ENCODE assay signal across 12 cellular contexts in the genomic region with DNA sequence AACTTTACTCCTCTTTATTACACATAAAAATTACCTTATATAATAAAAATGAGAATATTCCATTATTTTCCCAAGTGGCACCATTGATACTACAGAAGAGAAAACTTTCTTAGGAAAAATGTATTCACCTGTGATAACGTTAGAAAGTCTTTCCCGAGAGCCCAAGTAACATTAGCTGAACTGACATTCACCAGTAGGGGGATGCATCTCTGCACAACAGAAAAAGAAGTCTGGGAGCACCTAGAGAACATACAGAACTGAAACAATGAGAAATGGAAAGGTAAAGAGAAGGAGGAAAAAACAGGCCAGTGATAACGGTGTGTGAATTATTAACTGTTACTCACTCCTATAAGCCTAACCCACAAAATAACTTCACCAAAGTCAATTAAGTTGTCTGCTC.
DNase-seq lines count a peak whose midpoint lies in the region; ATAC-seq and TF ChIP-seq lines count a peak whose summit lies in the region.
"Had no signal": no experiment of that assay in that cellular context is flagged by ENCODE, and none has a peak within 500 bp of the region (broad histone marks: within the 10 kb centered on the region; RNA-seq: fewer than 3 reads in every experiment).

No MANE protein-coding gene starts in this region.

- ATAC-seq in GM23338, result peak; percentile 87
- peak; percentile 93 for ATAC-seq in PC-3
- ATAC-seq in GM21737 (IDR thresholded peaks at IDR 0.05; ENCODE audit: unreplicated experiment), result no peak

- H3F3A ChIP-seq in GM23338 (replicated peaks; ENCODE audit: low read depth), result no peaks in the 10 kb centered on the region
- no peaks in the 10 kb centered on the region for H3F3A ChIP-seq in PC-3 (ENCODE audit: low read length, unreplicated experiment)

- H3K4me1 ChIP-seq in GM23338 (ENCODE audit: insufficient read depth), result no peaks in the 10 kb centered on the region
- H3K4me1 ChIP-seq in PC-3 (ENCODE audit: insufficient read depth, low read length), result no peaks in the 10 kb centered on the region

- H3K27ac Mint-ChIP-seq in GM23338, result no peak overlapping the region
- H3K27ac Mint-ChIP-seq: CD14-positive monocyte had no signal

- peaks cover 2% of the 10 kb centered on the region for H3K27me3 Mint-ChIP-seq in GM23338 (ENCODE audit: insufficient read depth, low read depth, poor library complexity)

- H3K4me2 ChIP-seq in GM23338 (no peak overlapping the region), PC-3 (ENCODE audit: low read length) (no peak overlapping the region)

- H3K9me3 ChIP-seq in PC-3 (ENCODE audit: low read length), result no peaks in the 10 kb centered on the region

- POLR2A ChIA-PET in PC-3 (lab: Charles Lee; ENCODE audit: unreplicated experiment), result no interaction called here

- no TSS peak for BruUV-seq in PC-3 (replicated peaks; lab: Mats Ljungman, UMichigan)

- no peak overlapping the region for H3K4me3 Mint-ChIP-seq in GM23338
- H3K4me3 Mint-ChIP-seq: CD14-positive monocyte had no signal

- no peaks in the 10 kb centered on the region for H3K9me2 ChIP-seq in GM23338 (ENCODE audit: insufficient read depth)
- no peaks in the 10 kb centered on the region for H3K9me2 ChIP-seq in PC-3 (replicated peaks; ENCODE audit: low read length)

- CTCF ChIA-PET in PC-3 (lab: Charles Lee), result interaction anchor here (1.0 kb wide), 1 partner anchor 205 kb away, joined by 3 read pairs; no protein-coding TSS in a partner anchor

- H3K36me3 Mint-ChIP-seq in GM23338 (ENCODE audit: low read depth), result no peaks in the 10 kb centered on the region; the same call in 2 of the 3 replicates
- H3K36me3 Mint-ChIP-seq: CD14-positive monocyte had no signal

- H3K4me3 ChIP-seq in GM23338 (no peak overlapping the region), PC-3 (ENCODE audit: low read length) (no peak overlapping the region), fibroblast of pulmonary artery (replicated peaks; ENCODE audit: low read depth, low read length) (no peak overlapping the region)

- H4K20me1 ChIP-seq in GM23338 (replicated peaks; ENCODE audit: insufficient read depth) (no peaks in the 10 kb centered on the region), PC-3 (ENCODE audit: low read length) (no peaks in the 10 kb centered on the region)

- H3K9ac ChIP-seq in PC-3 (ENCODE audit: low read length), result no peak overlapping the region

- TF ChIP-seq CTCF in GM23338 (conservative IDR thresholded peaks at IDR 0.05; ENCODE audit: low read depth in 2 of 2) (peak; percentile 77 to 83), PC-3 (conservative IDR thresholded peaks at IDR 0.05; ENCODE audit: low read depth, low read length) (peak; percentile 81), fibroblast of pulmonary artery (IDR thresholded peaks at IDR 0.05; ENCODE audit: low read length, missing control alignments) (peak; percentile 44)

- intact Hi-C loops in PC-3 (cut with micrococcal nuclease), result loop anchor here (1.0 to 10.0 kb wide), 2 partner anchors 205 to 273 kb away; no protein-coding TSS in a partner anchor

- H3K27ac ChIP-seq in GM23338 (ENCODE audit: low read depth), result no peak overlapping the region
- H3K27ac ChIP-seq in PC-3 (ENCODE audit: low read length), result no peak overlapping the region

- H2AFZ ChIP-seq in GM23338 (no peak overlapping the region), PC-3 (ENCODE audit: low read length) (no peak overlapping the region)

- H3K36me3 ChIP-seq in GM23338 (ENCODE audit: insufficient read depth), result no peaks in the 10 kb centered on the region
- H3K36me3 ChIP-seq in PC-3 (ENCODE audit: low read depth, low read length), result no peaks in the 10 kb centered on the region

- peak; percentile 36 for DNase-seq in ACHN
- DNase-seq in GM23338 (ENCODE audit: low spot score), result peak; percentile 75
- peak; percentile 66 for DNase-seq in PC-3
- DNase-seq in fibroblast of pulmonary artery (ENCODE audit: low read depth), result peak; percentile 6
- DNase-seq in activated CD4-positive, alpha-beta T cell treated with anti-CD3 and anti-CD28 coated beads, Interleukin-2, amount 50 U/mL, for 4 hours, result no peak
- DNase-seq in T-helper 2 cell, result no peak
- no peak for DNase-seq in activated naive CD4-positive, alpha-beta T cell treated with anti-CD3 and anti-CD28 coated beads, Interleukin-2, amount 50 U/mL, for 16 hours
- DNase-seq: aorta, hippocampal formation, NCI-H2081 treated with DMSO at 0.1 percent for 48 hours had no signal

- in situ Hi-C loops in ACHN (cut with HindIII; ENCODE audit: low pct_ligation_motif_present, low pct_unique_long_range_greater_than_20kb, low sequenced_read_pairs), result no loop called here

- no peaks in the 10 kb centered on the region for H3K27me3 ChIP-seq in GM23338 (ENCODE audit: insufficient read depth)
- H3K27me3 ChIP-seq in PC-3 (ENCODE audit: low read length), result no peaks in the 10 kb centered on the region

- H3K79me2 ChIP-seq in GM23338 (replicated peaks; ENCODE audit: insufficient read depth), result no peaks in the 10 kb centered on the region
- no peaks in the 10 kb centered on the region for H3K79me2 ChIP-seq in PC-3 (ENCODE audit: low read length)

- H3K4me1 Mint-ChIP-seq in GM23338, result peaks cover 3% of the 10 kb centered on the region; the same call in 1 of the 3 replicates
- H3K4me1 Mint-ChIP-seq: CD14-positive monocyte had no signal

- no peaks in the 10 kb centered on the region for H3K9me3 Mint-ChIP-seq in GM23338

TF ChIP-seq in GM23338, 12 proteins besides CTCF, POLR2A, EP300 and RAD21:
- TF ChIP-seq, protein P1, sequence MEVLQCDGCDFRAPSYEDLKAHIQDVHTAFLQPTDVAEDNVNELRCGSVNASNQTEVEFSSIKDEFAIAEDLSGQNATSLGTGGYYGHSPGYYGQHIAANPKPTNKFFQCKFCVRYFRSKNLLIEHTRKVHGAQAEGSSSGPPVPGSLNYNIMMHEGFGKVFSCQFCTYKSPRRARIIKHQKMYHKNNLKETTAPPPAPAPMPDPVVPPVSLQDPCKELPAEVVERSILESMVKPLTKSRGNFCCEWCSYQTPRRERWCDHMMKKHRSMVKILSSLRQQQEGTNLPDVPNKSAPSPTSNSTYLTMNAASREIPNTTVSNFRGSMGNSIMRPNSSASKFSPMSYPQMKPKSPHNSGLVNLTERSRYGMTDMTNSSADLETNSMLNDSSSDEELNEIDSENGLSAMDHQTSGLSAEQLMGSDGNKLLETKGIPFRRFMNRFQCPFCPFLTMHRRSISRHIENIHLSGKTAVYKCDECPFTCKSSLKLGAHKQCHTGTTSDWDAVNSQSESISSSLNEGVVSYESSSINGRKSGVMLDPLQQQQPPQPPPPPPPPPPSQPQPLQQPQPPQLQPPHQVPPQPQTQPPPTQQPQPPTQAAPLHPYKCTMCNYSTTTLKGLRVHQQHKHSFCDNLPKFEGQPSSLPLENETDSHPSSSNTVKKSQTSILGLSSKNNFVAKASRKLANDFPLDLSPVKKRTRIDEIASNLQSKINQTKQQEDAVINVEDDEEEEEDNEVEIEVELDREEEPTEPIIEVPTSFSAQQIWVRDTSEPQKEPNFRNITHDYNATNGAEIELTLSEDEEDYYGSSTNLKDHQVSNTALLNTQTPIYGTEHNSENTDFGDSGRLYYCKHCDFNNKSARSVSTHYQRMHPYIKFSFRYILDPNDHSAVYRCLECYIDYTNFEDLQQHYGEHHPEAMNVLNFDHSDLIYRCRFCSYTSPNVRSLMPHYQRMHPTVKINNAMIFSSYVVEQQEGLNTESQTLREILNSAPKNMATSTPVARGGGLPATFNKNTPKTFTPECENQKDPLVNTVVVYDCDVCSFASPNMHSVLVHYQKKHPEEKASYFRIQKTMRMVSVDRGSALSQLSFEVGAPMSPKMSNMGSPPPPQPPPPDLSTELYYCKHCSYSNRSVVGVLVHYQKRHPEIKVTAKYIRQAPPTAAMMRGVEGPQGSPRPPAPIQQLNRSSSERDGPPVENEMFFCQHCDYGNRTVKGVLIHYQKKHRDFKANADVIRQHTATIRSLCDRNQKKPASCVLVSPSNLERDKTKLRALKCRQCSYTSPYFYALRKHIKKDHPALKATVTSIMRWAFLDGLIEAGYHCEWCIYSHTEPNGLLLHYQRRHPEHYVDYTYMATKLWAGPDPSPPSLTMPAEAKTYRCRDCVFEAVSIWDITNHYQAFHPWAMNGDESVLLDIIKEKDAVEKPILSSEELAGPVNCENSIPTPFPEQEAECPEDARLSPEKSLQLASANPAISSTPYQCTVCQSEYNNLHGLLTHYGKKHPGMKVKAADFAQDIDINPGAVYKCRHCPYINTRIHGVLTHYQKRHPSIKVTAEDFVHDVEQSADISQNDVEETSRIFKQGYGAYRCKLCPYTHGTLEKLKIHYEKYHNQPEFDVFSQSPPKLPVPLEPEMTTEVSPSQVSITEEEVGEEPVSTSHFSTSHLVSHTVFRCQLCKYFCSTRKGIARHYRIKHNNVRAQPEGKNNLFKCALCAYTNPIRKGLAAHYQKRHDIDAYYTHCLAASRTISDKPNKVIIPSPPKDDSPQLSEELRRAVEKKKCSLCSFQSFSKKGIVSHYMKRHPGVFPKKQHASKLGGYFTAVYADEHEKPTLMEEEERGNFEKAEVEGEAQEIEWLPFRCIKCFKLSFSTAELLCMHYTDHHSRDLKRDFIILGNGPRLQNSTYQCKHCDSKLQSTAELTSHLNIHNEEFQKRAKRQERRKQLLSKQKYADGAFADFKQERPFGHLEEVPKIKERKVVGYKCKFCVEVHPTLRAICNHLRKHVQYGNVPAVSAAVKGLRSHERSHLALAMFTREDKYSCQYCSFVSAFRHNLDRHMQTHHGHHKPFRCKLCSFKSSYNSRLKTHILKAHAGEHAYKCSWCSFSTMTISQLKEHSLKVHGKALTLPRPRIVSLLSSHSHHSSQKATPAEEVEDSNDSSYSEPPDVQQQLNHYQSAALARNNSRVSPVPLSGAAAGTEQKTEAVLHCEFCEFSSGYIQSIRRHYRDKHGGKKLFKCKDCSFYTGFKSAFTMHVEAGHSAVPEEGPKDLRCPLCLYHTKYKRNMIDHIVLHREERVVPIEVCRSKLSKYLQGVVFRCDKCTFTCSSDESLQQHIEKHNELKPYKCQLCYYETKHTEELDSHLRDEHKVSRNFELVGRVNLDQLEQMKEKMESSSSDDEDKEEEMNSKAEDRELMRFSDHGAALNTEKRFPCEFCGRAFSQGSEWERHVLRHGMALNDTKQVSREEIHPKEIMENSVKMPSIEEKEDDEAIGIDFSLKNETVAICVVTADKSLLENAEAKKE (CRISPR knock-in tag; IDR thresholded peaks at IDR 0.05), result no peak
- TF ChIP-seq ZNF331 (CRISPR knock-in tag; IDR thresholded peaks at IDR 0.05; ENCODE audit: low read depth) (no peak), POLR2AphosphoS5 (IDR thresholded peaks at IDR 0.05; ENCODE audit: low read depth) (no peak), JUNB (IDR thresholded peaks at IDR 0.05; ENCODE audit: unreplicated experiment) (no peak), STAT1 (IDR thresholded peaks at IDR 0.05; ENCODE audit: unreplicated experiment) (no peak), EZH2 (IDR thresholded peaks at IDR 0.05; ENCODE audit: low read depth, unreplicated experiment) (no peak)
TF ChIP-seq in GM23338: peak in this region for 0.

Comparison
In these comparisons a context has a peak if more than half of its experiments do, and no peak if none do; other contexts are left out.
1. DNase-seq: peak in ACHN (single experiment), GM23338 (single experiment), PC-3 (single experiment) and fibroblast of pulmonary artery (single experiment); none in activated CD4-positive, alpha-beta T cell treated with anti-CD3 and anti-CD28 coated beads, Interleukin-2, amount 50 U/mL, for 4 hours (0 of 2), T-helper 2 cell (0 of 5) and activated naive CD4-positive, alpha-beta T cell treated with anti-CD3 and anti-CD28 coated beads, Interleukin-2, amount 50 U/mL, for 16 hours (single experiment).
2. Peak in every context shown above with its lines, with median percentiles within 50 percentile points of each other: CTCF ChIP-seq.